Comparison of ENCODE assay signal across 36 cellular contexts in the genomic region with DNA sequence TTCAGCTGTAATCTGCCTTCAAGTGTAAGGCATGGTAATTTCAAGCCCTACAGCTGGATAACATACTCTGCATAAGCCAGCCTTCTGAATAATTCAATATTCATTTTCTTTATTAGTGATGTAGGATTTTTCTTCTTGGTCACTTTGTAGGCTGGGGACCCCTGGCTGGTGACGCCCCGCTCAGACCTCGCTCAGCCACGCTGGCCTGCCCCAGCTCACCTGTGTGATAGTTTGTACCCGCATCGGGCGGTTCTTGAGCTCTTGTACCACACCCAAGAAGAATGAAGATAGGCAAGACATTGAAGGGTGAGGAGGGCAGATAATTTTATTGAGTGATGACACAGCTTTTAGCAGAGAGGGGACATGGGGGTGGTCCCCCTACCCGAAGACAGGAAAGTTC. TPM values are rescaled to one million over a fixed set of nuclear protein-coding genes. Genes with fewer than 3 reads are reported as not detected.
"Had no signal": no experiment of that assay in that cellular context is flagged by ENCODE, and none has a peak within 500 bp of the region (broad histone marks: within the 10 kb centered on the region; RNA-seq: fewer than 3 reads in every experiment).

No MANE protein-coding gene starts in this region.

- H3K4me1 ChIP-seq: adrenal gland, body of pancreas, esophagus squamous epithelium had no signal

- H3K27me3 Mint-ChIP-seq: activated CD4-positive, alpha-beta T cell treated with anti-CD3 and anti-CD28 coated beads for 36 hours; activated naive CD4-positive, alpha-beta T cell treated with anti-CD3 and anti-CD28 coated beads, Interleukin-2, amount 50 U/mL, for 24 hours had no signal

- H3K9me3 ChIP-seq: adrenal gland, body of pancreas had no signal

- H3K27ac Mint-ChIP-seq: activated CD4-positive, alpha-beta memory T cell treated with anti-CD3 and anti-CD28 coated beads, Interleukin-2, amount 10 ng/mL, durations not matched to agents 7 days and 5 days; activated CD4-positive, alpha-beta T cell treated with anti-CD3 and anti-CD28 coated beads for 36 hours; activated CD4-positive, alpha-beta T cell treated with anti-CD3 and anti-CD28 coated beads, Interleukin-2, amount 10 ng/mL, durations not matched to agents 7 days and 5 days; activated CD8-positive, alpha-beta memory T cell treated with anti-CD3 and anti-CD28 coated beads, Interleukin-2, amount 10 ng/mL, durations not matched to agents 7 days and 5 days; activated naive CD4-positive, alpha-beta T cell treated with anti-CD3 and anti-CD28 coated beads for 36 hours; activated naive CD4-positive, alpha-beta T cell treated with anti-CD3 and anti-CD28 coated beads, Interleukin-2, amount 50 U/mL, for 24 hours; activated naive CD8-positive, alpha-beta T cell treated with anti-CD3 and anti-CD28 coated beads for 36 hours; activated naive CD8-positive, alpha-beta T cell treated with anti-CD3 and anti-CD28 coated beads, Interleukin-2, amount 50 U/mL, for 24 hours; activated T-helper 1 cell treated with anti-CD3 and anti-CD28 coated beads, Interleukin-12 subunit alpha, Interleukin-12 subunit beta, Interleukin-2, Interleukin-4 antibody, amounts not matched to agents 30 ng/mL and 10 ng/mL and 1 ng/mL, durations not matched to agents 14 hours and 24 hours and 36 hours; activated T-helper 2 cell treated with anti-CD3 and anti-CD28 coated beads, Interferon-gamma antibody, Interleukin-2, Interleukin-4, amounts not matched to agents 10 μg/mL and 5 μg/mL and 100 μg/mL, durations not matched to agents 14 hours and 24 hours and 36 hours had no signal

- H3K4me3 ChIP-seq: adrenal gland, body of pancreas, esophagus squamous epithelium, gastroesophageal sphincter had no signal

- ATAC-seq: activated CD4-positive, alpha-beta T cell treated with anti-CD3 and anti-CD28 coated beads for 36 hours; activated CD8-positive, alpha-beta memory T cell treated with anti-CD3 and anti-CD28 coated beads, Interleukin-2, amount 10 ng/mL, durations not matched to agents 7 days and 5 days; activated naive CD8-positive, alpha-beta T cell treated with anti-CD3 and anti-CD28 coated beads, Interleukin-2, amount 50 U/mL, for 24 hours; body of pancreas; gastroesophageal sphincter had no signal

- DNase-seq: activated CD4-positive, alpha-beta memory T cell treated with anti-CD3 and anti-CD28 coated beads, Interleukin-2, amount 10 ng/mL, durations not matched to agents 7 days and 5 days; activated CD4-positive, alpha-beta T cell treated with anti-CD3 and anti-CD28 coated beads for 36 hours; activated CD4-positive, alpha-beta T cell treated with anti-CD3 and anti-CD28 coated beads, Interleukin-2, amount 10 ng/mL, durations not matched to agents 7 days and 5 days; activated CD4-positive, alpha-beta T cell treated with anti-CD3 and anti-CD28 coated beads, Interleukin-2, amount 50 U/mL, for 4 hours; activated CD4-positive, CD25-positive, alpha-beta regulatory T cell; activated CD4-positive, CD25-positive, alpha-beta regulatory T cell treated with anti-CD3 and anti-CD28 coated beads, Interleukin-2, amount 50 U/mL, for 72 hours; activated CD8-positive, alpha-beta memory T cell treated with anti-CD3 and anti-CD28 coated beads, Interleukin-2, amount 10 ng/mL, durations not matched to agents 7 days and 5 days; activated CD8-positive, alpha-beta memory T cell treated with anti-CD3 and anti-CD28 coated beads, Interleukin-2, amount 50 U/mL, for 4 hours; activated effector memory CD4-positive, alpha-beta T cell treated with anti-CD3 and anti-CD28 coated beads, Interleukin-2, amount 50 U/mL, for 16 hours; activated naive CD4-positive, alpha-beta T cell treated with anti-CD3 and anti-CD28 coated beads for 36 hours; activated naive CD8-positive, alpha-beta T cell treated with anti-CD3 and anti-CD28 coated beads for 36 hours; activated naive CD8-positive, alpha-beta T cell treated with anti-CD3 and anti-CD28 coated beads, Interleukin-2, amount 50 U/mL, for 24 hours; activated T-cell treated with anti-CD3 and anti-CD28 coated beads, Interleukin-2, amount 50 U/mL, for 1 hour; activated T-cell treated with anti-CD3 and anti-CD28 coated beads, Interleukin-2, amount 50 U/mL, for 48 hours; adrenal gland; amygdala; aorta; body of pancreas; caudate nucleus; cortex of kidney; dermis blood vessel endothelial cell; effector CD8-positive, alpha-beta T cell; esophagus squamous epithelium; foreskin melanocyte; T-helper 1 cell; T-helper 2 cell had no signal

- H3K4me3 Mint-ChIP-seq: activated CD4-positive, alpha-beta memory T cell treated with anti-CD3 and anti-CD28 coated beads, Interleukin-2, amount 10 ng/mL, durations not matched to agents 7 days and 5 days; activated CD4-positive, alpha-beta T cell treated with anti-CD3 and anti-CD28 coated beads for 36 hours; activated CD4-positive, alpha-beta T cell treated with anti-CD3 and anti-CD28 coated beads, Interleukin-2, amount 10 ng/mL, durations not matched to agents 7 days and 5 days; activated CD8-positive, alpha-beta memory T cell treated with anti-CD3 and anti-CD28 coated beads, Interleukin-2, amount 10 ng/mL, durations not matched to agents 7 days and 5 days; activated naive CD4-positive, alpha-beta T cell treated with anti-CD3 and anti-CD28 coated beads for 36 hours; activated naive CD4-positive, alpha-beta T cell treated with anti-CD3 and anti-CD28 coated beads, Interleukin-2, amount 50 U/mL, for 24 hours; activated naive CD8-positive, alpha-beta T cell treated with anti-CD3 and anti-CD28 coated beads for 36 hours; activated naive CD8-positive, alpha-beta T cell treated with anti-CD3 and anti-CD28 coated beads, Interleukin-2, amount 50 U/mL, for 24 hours; activated T-helper 1 cell treated with anti-CD3 and anti-CD28 coated beads, Interleukin-12 subunit alpha, Interleukin-12 subunit beta, Interleukin-2, Interleukin-4 antibody, amounts not matched to agents 30 ng/mL and 10 ng/mL and 1 ng/mL, durations not matched to agents 14 hours and 24 hours and 36 hours had no signal

- H3K27me3 ChIP-seq: adrenal gland, body of pancreas, esophagus squamous epithelium, gastroesophageal sphincter had no signal

- H3K36me3 Mint-ChIP-seq: activated naive CD4-positive, alpha-beta T cell treated with anti-CD3 and anti-CD28 coated beads, Interleukin-2, amount 50 U/mL, for 24 hours had no signal

- H3K36me3 ChIP-seq: adrenal gland, esophagus squamous epithelium, gastroesophageal sphincter had no signal

RNA-seq across cellular contexts. Expression of gene SOX30, which starts 33.9 kb away (rescaled TPM):
- total RNA-seq: activated naive CD8-positive, alpha-beta T cell treated with anti-CD3 and anti-CD28 coated beads for 36 hours; body of pancreas; chondrocyte; endothelial cell of umbilical vein; esophagus squamous epithelium; fibroblast of lung; glomerular endothelial cell had no signal

RNA-seq across cellular contexts. Expression of gene C5orf52, which starts 53.0 kb away (rescaled TPM):
- total RNA-seq: activated CD4-positive, alpha-beta memory T cell treated with anti-CD3 and anti-CD28 coated beads, Interleukin-2, amount 10 ng/mL, durations not matched to agents 7 days and 5 days; activated CD4-positive, alpha-beta T cell treated with anti-CD3 and anti-CD28 coated beads for 36 hours; activated CD4-positive, alpha-beta T cell treated with anti-CD3 and anti-CD28 coated beads, Interleukin-2, amount 10 ng/mL, durations not matched to agents 7 days and 5 days; activated CD8-positive, alpha-beta memory T cell treated with anti-CD3 and anti-CD28 coated beads for 36 hours; activated CD8-positive, alpha-beta memory T cell treated with anti-CD3 and anti-CD28 coated beads, Interleukin-2, amount 10 ng/mL, durations not matched to agents 7 days and 5 days; activated naive CD4-positive, alpha-beta T cell treated with anti-CD3 and anti-CD28 coated beads for 36 hours; activated naive CD8-positive, alpha-beta T cell treated with anti-CD3 and anti-CD28 coated beads for 36 hours; activated T-helper 2 cell treated with anti-CD3 and anti-CD28 coated beads, Interferon-gamma antibody, Interleukin-2, Interleukin-4, amounts not matched to agents 10 μg/mL and 5 μg/mL and 100 μg/mL, durations not matched to agents 14 hours and 24 hours and 36 hours; adrenal gland; aorta; body of pancreas; chondrocyte; dermis blood vessel endothelial cell; endothelial cell of umbilical vein; esophagus squamous epithelium; fibroblast of lung; fibroblast of villous mesenchyme; gastroesophageal sphincter; glomerular endothelial cell had no signal
